ENCODE assay signal across 1 cellular context in the genomic region with DNA sequence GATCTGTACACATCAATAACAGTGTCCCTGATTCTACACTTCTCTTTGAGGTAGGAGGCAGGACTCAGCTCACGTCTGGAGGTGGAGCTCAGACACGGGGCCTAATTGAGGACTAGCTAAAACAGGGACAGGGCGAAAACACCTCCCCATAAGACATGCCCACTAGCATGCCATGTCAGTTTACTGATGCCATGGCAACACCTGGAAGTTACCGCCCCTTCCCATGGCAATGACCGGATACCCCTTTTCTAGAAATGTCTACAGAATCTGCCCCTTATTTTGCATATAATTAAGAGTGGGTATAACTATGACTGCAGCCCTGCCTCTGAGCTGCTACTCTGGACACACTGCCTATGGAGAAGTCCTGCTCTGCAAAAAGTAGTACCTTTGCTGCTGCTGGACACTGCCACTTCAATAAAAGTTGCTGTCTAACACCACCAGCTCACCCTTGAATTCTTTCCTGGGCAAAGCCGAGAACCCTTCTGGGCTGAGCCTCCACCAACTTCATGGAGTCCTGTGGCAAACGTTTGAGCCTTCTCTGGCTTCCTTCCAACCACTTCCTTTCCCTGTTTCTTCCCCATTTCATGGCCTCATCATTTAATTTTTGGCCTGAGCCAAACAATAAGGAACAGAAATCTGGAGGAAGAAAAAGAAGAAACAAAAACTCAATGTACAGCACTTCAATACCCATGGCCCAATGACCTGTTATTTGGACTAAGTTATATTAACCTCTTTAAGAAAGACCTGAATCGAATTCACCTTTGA.
TF ChIP-seq lines count a peak whose summit lies in the region.

No MANE protein-coding gene starts in this region.

TF ChIP-seq in IMR-90, 13 proteins besides CTCF, POLR2A, EP300 and RAD21 (continued from another document):
- TF ChIP-seq NFE2L2 (IDR thresholded peaks at IDR 0.05; ENCODE audit: low read depth, low read length) (no peak), CEBPB (IDR thresholded peaks at IDR 0.05; ENCODE audit: low read depth, low read length) (no peak), RCOR1 (IDR thresholded peaks at IDR 0.05; ENCODE audit: insufficient replicate concordance, low read length) (no peak)
- TF ChIP-seq, protein P1, sequence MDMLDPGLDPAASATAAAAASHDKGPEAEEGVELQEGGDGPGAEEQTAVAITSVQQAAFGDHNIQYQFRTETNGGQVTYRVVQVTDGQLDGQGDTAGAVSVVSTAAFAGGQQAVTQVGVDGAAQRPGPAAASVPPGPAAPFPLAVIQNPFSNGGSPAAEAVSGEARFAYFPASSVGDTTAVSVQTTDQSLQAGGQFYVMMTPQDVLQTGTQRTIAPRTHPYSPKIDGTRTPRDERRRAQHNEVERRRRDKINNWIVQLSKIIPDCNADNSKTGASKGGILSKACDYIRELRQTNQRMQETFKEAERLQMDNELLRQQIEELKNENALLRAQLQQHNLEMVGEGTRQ (IDR thresholded peaks at IDR 0.05; ENCODE audit: low read depth, low read length), result no peak
